5 cellular contexts compared by ENCODE assay signal in the genomic region with DNA sequence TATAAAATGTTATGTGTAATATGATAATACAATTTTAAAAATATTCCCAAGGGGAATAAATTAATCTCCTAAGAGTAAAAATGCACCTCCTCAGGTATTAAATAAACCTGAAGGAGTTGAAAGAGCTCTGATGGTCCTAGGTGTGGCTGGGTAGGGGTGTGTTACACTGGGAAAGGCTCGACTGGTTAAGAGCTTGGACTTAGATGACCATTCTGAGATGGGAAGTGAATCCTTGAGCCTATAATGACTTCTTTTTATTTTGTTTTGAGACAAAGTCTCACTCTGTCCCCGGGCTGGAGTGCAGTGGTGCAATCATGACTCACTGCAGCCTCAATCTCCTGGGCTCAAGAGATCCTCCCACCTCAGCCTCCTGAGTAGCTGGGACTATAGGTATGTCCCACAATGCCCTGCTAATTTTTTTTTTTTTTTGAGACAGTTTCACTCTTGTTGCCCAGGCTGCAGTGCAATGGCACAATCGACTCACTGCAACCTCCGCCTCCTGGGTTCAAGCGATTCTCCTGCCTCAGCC.
"Had no signal": no experiment of that assay in that cellular context is flagged by ENCODE, and none has a peak within 500 bp of the region (broad histone marks: within the 10 kb centered on the region; RNA-seq: fewer than 3 reads in every experiment).

No MANE protein-coding gene starts in this region.

- H3K4me3 ChIP-seq: GM23338 had no signal

- ATAC-seq: GM23338 had no signal

- H3K27ac ChIP-seq: HL-60 had no signal

- H3K4me2 ChIP-seq: GM23338 had no signal

- DNase-seq: H9, HCEC 1CT, KBM-7 had no signal
